Comparison of ENCODE assay signal across 8 cellular contexts in genomic region chr11:110376711-110377324, GRCh38. TPM values are rescaled to one million over a fixed set of nuclear protein-coding genes. Genes with fewer than 3 reads are reported as not detected.
DNase-seq lines count a peak whose midpoint lies in the region; ATAC-seq and TF ChIP-seq lines count a peak whose summit lies in the region.

No MANE protein-coding gene starts in this region.

- peak overlapping the region; percentile 66 to 73 for H3K27ac ChIP-seq in left lung
- H3K27ac ChIP-seq in suprapubic skin: no peak overlapping the region

- no peaks in the 10 kb centered on the region for H3K9me3 Mint-ChIP-seq in dendritic cell treated with granulocyte-macrophage colony-stimulating factor and Interleukin-4, amounts not matched to agents 40 ng/mL and 50 ng/mL, for 4 days

- no peaks in the 10 kb centered on the region for H3K27me3 Mint-ChIP-seq in dendritic cell treated with granulocyte-macrophage colony-stimulating factor and Interleukin-4, amounts not matched to agents 40 ng/mL and 50 ng/mL, for 4 days

- H3K27ac Mint-ChIP-seq in dendritic cell treated with granulocyte-macrophage colony-stimulating factor and Interleukin-4, amounts not matched to agents 40 ng/mL and 50 ng/mL, for 4 days: peak overlapping the region; percentile 45

- DNase-seq in DMS114 treated with DMSO at 0.1 percent for 48 hours (lab: John Stamatoyannopoulos, UW; ENCODE audit: unreplicated experiment) (peak; percentile 69), NCI-H1048 (lab: John Stamatoyannopoulos, UW) (peak; percentile 50), SK-N-DZ (ENCODE audit: low spot score) (peak; percentile 47), left lung (peak in 1 of 2 donors; percentile 70), suprapubic skin (ENCODE audit: low spot score in 2 of 2) (peak in 1 of 2 donors; percentile 81)
- DNase-seq in effector CD8-positive, alpha-beta T cell (lab: John Stamatoyannopoulos, UW): no peak

- TF ChIP-seq CTCF in left lung (IDR thresholded peaks at IDR 0.05): peak; percentile 77 to 80
- peak; percentile 64 to 71 for TF ChIP-seq CTCF in suprapubic skin (IDR thresholded peaks at IDR 0.05)

- 23% methylated on average over 6 of the region's 6 CpGs for WGBS in suprapubic skin

- no peaks in the 10 kb centered on the region for H3K27me3 ChIP-seq in left lung
- no peaks in the 10 kb centered on the region for H3K27me3 ChIP-seq in suprapubic skin

- peaks cover 0 to 47% of the 10 kb centered on the region in 2 donors for H3K4me1 ChIP-seq in left lung
- H3K4me1 ChIP-seq in suprapubic skin: peaks cover 6% of the 10 kb centered on the region

- TF ChIP-seq POLR2A in suprapubic skin (IDR thresholded peaks at IDR 0.05): no peak

- intact Hi-C loops in dendritic cell treated with granulocyte-macrophage colony-stimulating factor and Interleukin-4, amounts not matched to agents 40 ng/mL and 50 ng/mL, for 4 days (cut with micrococcal nuclease): loop anchor here (1.0 to 10.0 kb wide), 3 partner anchors 52 to 522 kb away; partner anchors contain the start of gene FDX1
- intact Hi-C loops in left lung (cut with DNase I): loop anchor here (10.0 kb wide), 3 partner anchors 58 to 432 kb away; no protein-coding TSS in a partner anchor

- H3K36me3 Mint-ChIP-seq in dendritic cell treated with granulocyte-macrophage colony-stimulating factor and Interleukin-4, amounts not matched to agents 40 ng/mL and 50 ng/mL, for 4 days (ENCODE audit: low read depth): no peaks in the 10 kb centered on the region

- H3K4me3 ChIP-seq in left lung: peak overlapping the region in 1 of 2 donors; percentile 1
- H3K4me3 ChIP-seq in suprapubic skin: no peak overlapping the region

- no peak for TF ChIP-seq EP300 in suprapubic skin (IDR thresholded peaks at IDR 0.05)

- H3K9me3 ChIP-seq in left lung (no peaks in the 10 kb centered on the region), suprapubic skin (no peaks in the 10 kb centered on the region)

- H3K4me1 Mint-ChIP-seq in dendritic cell treated with granulocyte-macrophage colony-stimulating factor and Interleukin-4, amounts not matched to agents 40 ng/mL and 50 ng/mL, for 4 days (ENCODE audit: low read depth): peaks cover 34% of the 10 kb centered on the region

- H3K4me3 Mint-ChIP-seq in dendritic cell treated with granulocyte-macrophage colony-stimulating factor and Interleukin-4, amounts not matched to agents 40 ng/mL and 50 ng/mL, for 4 days: peak overlapping the region; percentile 39

- no peaks in the 10 kb centered on the region for H3K36me3 ChIP-seq in left lung
- H3K36me3 ChIP-seq in suprapubic skin: no peaks in the 10 kb centered on the region

- peak; percentile 26 for ATAC-seq in GM21576 (IDR thresholded peaks at IDR 0.05; ENCODE audit: unreplicated experiment)
- ATAC-seq in left lung: peak; percentile 88

RNA-seq across cellular contexts. Expression of gene FDX1, which starts 52.9 kb away (rescaled TPM):
- polyA plus RNA-seq in SK-N-DZ (2014; cell fraction: cytosol; rRNA removed): 7.3 TPM in 2 replicates
- 3.1 and 3.6 TPM in 2 replicates for polyA plus RNA-seq in SK-N-DZ (2014; cell fraction: nucleus; rRNA removed)
- total RNA-seq in left lung (10 to 100 TPM; 17.2 to 19.0 TPM), suprapubic skin (10 to 100 TPM in 2 of 4 donors, 1 to 10 TPM in 2; 6.0 to 14.6 (median 8.7) TPM)
